ENCODE assay signal across 1 cellular context in the genomic region with DNA sequence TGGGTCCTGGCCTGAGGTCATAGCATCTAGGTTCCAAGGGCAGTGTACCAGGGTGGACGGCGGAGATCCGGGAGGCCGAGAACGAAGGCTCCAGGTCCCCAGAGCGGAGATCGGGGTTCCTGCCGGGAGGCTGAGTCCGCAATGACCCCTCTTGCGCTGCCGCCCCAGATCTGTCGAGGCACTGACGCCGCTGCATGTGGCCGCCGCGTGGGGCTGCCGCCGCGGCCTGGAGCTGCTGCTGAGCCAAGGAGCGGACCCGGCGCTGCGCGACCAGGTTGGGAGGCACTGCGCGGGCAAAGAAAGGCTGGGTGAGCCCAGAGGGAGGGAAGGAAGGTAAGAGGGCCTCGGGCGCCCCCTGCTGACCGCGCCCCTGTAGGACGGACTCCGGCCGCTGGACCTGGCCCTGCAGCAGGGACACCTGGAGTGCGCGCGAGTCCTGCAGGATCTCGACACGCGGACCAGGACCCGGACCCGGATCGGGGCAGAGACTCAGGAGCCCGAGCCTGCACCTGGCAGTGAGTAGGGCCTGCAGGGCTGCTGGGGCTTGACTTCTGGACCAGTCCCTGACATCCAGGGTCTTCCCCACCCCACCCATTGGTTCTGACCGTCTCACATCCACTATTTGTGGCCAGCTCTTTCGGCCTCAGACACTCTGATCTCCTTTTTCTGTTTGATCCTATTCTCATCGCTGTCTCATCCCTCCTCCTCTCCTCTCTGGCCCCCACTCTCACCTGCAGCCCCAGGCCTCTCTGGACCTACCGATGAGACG.
A peak's percentile ranks its signal among the peaks of the same experiment; 100 is the strongest.
TF ChIP-seq lines count a peak whose summit lies in the region.

No MANE protein-coding gene starts in this region.

TF ChIP-seq in K562, 482 proteins besides CTCF, POLR2A, EP300 and RAD21 (continued from another document and continues in another):
- no peak for TF ChIP-seq VEZF1 (CRISPR knock-in tag; IDR thresholded peaks at IDR 0.05)
- no peak for TF ChIP-seq KHSRP (IDR thresholded peaks at IDR 0.05)
- TF ChIP-seq POLR2AphosphoS2 (IDR thresholded peaks at IDR 0.05; ENCODE audit: low read length), result no peak
- no peak for TF ChIP-seq TCF7 (IDR thresholded peaks at IDR 0.05; ENCODE audit: borderline replicate concordance)
- no peak for TF ChIP-seq ZNF134 (CRISPR knock-in tag; conservative IDR thresholded peaks at IDR 0.05)
- TF ChIP-seq POLR2G (IDR thresholded peaks at IDR 0.05; ENCODE audit: low read depth, low read length), result peak; percentile 74
- TF ChIP-seq SMARCA5 (IDR thresholded peaks at IDR 0.05), result no peak
- TF ChIP-seq, protein P1, sequence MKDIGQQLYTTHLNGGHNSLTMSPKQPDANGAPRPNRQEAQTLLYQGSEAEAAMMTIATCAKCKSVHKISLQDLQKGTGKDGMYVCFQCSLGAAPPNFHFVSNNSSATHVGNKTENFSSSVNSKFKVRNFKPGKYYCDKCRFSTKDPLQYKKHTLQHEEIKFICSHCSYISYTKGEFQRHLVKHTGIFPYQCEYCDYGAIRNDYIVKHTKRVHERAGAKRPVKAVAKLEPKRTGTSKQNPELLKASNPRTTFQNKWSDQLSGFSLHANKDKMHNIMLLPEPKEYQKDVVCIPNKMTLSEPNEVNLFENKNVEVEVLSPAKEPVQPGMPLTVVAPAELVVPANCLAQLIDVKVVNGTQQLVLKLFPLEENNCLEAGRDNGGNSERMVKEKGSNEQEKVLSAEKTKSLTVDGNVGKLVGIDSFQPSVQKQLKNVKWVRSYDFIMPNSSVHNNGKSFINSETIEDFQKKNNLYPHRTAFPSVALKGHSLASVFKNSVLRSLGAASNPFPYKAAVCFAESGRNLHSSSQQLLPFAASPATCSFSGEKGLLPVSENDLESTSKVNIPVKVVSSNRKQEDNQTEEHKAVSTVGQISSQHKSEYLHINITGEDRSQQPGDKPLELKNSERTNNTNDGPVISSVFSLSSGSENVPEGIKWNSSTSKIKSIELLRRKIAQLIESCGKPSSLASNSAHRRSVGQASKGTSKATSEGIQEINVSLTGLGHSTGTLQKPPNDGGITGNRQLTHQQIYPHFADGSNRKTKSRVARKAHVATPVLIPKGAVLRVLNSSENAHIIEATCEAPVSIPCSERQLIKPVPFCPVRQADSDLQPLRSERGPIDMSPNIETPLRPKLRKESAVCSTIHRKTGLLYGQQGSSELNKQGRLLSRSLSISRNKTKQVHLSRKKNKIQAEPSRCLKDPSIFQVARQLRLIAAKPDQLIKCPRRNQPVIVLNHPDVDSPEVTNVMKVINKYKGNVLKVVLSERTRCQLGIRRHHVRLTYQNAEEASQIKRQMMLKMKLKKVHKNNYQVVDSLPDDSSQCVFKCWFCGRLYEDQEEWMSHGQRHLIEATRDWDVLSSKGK (CRISPR knock-in tag; IDR thresholded peaks at IDR 0.05), result no peak
- TF ChIP-seq ZNF445 (CRISPR knock-in tag; IDR thresholded peaks at IDR 0.05; ENCODE audit: low read depth), result no peak
- TF ChIP-seq PURB (CRISPR knock-in tag; IDR thresholded peaks at IDR 0.05; ENCODE audit: low read depth), result no peak
- TF ChIP-seq GTF2A2 (tag; IDR thresholded peaks at IDR 0.05), result no peak
- TF ChIP-seq ZC3H4 (CRISPR knock-in tag; IDR thresholded peaks at IDR 0.05; ENCODE audit: borderline replicate concordance), result no peak
- TF ChIP-seq SRF (CRISPR knock-in tag; IDR thresholded peaks at IDR 0.05), result 0 out of 4 replicates have a peak, but pooled peaks of 1 of the 2 experiments have one; percentile 74
- TF ChIP-seq KAT8 (IDR thresholded peaks at IDR 0.05; ENCODE audit: low read depth), result no peak
- TF ChIP-seq EP400 (IDR thresholded peaks at IDR 0.05), result no peak
- TF ChIP-seq BCOR (IDR thresholded peaks at IDR 0.05), result peak; percentile 64
- TF ChIP-seq ZNF143 (CRISPR knock-in tag; IDR thresholded peaks at IDR 0.05), result no peak
- peak; percentile 50 for TF ChIP-seq CREM (IDR thresholded peaks at IDR 0.05; ENCODE audit: low read depth)
- TF ChIP-seq, protein P2, sequence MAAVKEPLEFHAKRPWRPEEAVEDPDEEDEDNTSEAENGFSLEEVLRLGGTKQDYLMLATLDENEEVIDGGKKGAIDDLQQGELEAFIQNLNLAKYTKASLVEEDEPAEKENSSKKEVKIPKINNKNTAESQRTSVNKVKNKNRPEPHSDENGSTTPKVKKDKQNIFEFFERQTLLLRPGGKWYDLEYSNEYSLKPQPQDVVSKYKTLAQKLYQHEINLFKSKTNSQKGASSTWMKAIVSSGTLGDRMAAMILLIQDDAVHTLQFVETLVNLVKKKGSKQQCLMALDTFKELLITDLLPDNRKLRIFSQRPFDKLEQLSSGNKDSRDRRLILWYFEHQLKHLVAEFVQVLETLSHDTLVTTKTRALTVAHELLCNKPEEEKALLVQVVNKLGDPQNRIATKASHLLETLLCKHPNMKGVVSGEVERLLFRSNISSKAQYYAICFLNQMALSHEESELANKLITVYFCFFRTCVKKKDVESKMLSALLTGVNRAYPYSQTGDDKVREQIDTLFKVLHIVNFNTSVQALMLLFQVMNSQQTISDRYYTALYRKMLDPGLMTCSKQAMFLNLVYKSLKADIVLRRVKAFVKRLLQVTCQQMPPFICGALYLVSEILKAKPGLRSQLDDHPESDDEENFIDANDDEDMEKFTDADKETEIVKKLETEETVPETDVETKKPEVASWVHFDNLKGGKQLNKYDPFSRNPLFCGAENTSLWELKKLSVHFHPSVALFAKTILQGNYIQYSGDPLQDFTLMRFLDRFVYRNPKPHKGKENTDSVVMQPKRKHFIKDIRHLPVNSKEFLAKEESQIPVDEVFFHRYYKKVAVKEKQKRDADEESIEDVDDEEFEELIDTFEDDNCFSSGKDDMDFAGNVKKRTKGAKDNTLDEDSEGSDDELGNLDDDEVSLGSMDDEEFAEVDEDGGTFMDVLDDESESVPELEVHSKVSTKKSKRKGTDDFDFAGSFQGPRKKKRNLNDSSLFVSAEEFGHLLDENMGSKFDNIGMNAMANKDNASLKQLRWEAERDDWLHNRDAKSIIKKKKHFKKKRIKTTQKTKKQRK (IDR thresholded peaks at IDR 0.05; ENCODE audit: borderline replicate concordance, low read depth, low read length), result no peak
- no peak for TF ChIP-seq ZNF507 (tag; conservative IDR thresholded peaks at IDR 0.05)
- peak; percentile 82 for TF ChIP-seq ESRRA (IDR thresholded peaks at IDR 0.05; ENCODE audit: borderline replicate concordance, low read depth)
- TF ChIP-seq PRMT5 (CRISPR knock-in tag; IDR thresholded peaks at IDR 0.05), result no peak
- TF ChIP-seq SMARCE1 (IDR thresholded peaks at IDR 0.05), result no peak
- TF ChIP-seq FOXA1 (IDR thresholded peaks at IDR 0.05; ENCODE audit: borderline replicate concordance), result no peak
- TF ChIP-seq, protein P3, sequence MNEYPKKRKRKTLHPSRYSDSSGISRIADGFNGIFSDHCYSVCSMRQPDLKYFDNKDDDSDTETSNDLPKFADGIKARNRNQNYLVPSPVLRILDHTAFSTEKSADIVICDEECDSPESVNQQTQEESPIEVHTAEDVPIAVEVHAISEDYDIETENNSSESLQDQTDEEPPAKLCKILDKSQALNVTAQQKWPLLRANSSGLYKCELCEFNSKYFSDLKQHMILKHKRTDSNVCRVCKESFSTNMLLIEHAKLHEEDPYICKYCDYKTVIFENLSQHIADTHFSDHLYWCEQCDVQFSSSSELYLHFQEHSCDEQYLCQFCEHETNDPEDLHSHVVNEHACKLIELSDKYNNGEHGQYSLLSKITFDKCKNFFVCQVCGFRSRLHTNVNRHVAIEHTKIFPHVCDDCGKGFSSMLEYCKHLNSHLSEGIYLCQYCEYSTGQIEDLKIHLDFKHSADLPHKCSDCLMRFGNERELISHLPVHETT (CRISPR knock-in tag; conservative IDR thresholded peaks at IDR 0.05 in 1 of 2, IDR thresholded peaks at IDR 0.05 in 1 of 2), result no peak
- TF ChIP-seq BRD4 (IDR thresholded peaks at IDR 0.05), result no peak
- TF ChIP-seq ZKSCAN1 (IDR thresholded peaks at IDR 0.05; ENCODE audit: low read depth, low read length), result no peak
- no peak for TF ChIP-seq EGR1 (conservative IDR thresholded peaks at IDR 0.05)
- TF ChIP-seq CBFA2T3 (IDR thresholded peaks at IDR 0.05), result no peak
- no peak for TF ChIP-seq CREB1 (IDR thresholded peaks at IDR 0.05)
- TF ChIP-seq CREB1 (CRISPR knock-in tag; IDR thresholded peaks at IDR 0.05), result 0 out of 2 replicates have a peak, but pooled peaks have one; percentile 44
- no peak for TF ChIP-seq SNAPC5 (CRISPR knock-in tag; IDR thresholded peaks at IDR 0.05)
- no peak for TF ChIP-seq ZC3H8 (IDR thresholded peaks at IDR 0.05)
- no peak for TF ChIP-seq TRIM28 (IDR thresholded peaks at IDR 0.05)
- TF ChIP-seq NFXL1 (CRISPR knock-in tag; IDR thresholded peaks at IDR 0.05), result no peak
- TF ChIP-seq PTRF (tag; IDR thresholded peaks at IDR 0.05), result no peak
- TF ChIP-seq KLF10 (CRISPR knock-in tag; IDR thresholded peaks at IDR 0.05), result no peak
- no peak for TF ChIP-seq TEAD2 (tag; IDR thresholded peaks at IDR 0.05)
- no peak for TF ChIP-seq NR2F6 (CRISPR knock-in tag; IDR thresholded peaks at IDR 0.05)
- no peak for TF ChIP-seq HBP1 (CRISPR knock-in tag; IDR thresholded peaks at IDR 0.05)
- no peak for TF ChIP-seq MTA2 (IDR thresholded peaks at IDR 0.05; ENCODE audit: low read depth)
- TF ChIP-seq ZNF212 (CRISPR knock-in tag; IDR thresholded peaks at IDR 0.05), result no peak
- no peak for TF ChIP-seq RFX7 (CRISPR knock-in tag; IDR thresholded peaks at IDR 0.05)
- TF ChIP-seq ETS2 (tag; IDR thresholded peaks at IDR 0.05; ENCODE audit: borderline replicate concordance, poor library complexity, severe bottlenecking), result no peak
- TF ChIP-seq ZNF232 (CRISPR knock-in tag; IDR thresholded peaks at IDR 0.05), result no peak
- TF ChIP-seq TEAD1 (CRISPR knock-in tag; IDR thresholded peaks at IDR 0.05), result no peak
- TF ChIP-seq PML (IDR thresholded peaks at IDR 0.05; ENCODE audit: low read length), result no peak
- no peak for TF ChIP-seq ZNF609 (CRISPR knock-in tag; IDR thresholded peaks at IDR 0.05; ENCODE audit: borderline replicate concordance)
- TF ChIP-seq, protein P4, sequence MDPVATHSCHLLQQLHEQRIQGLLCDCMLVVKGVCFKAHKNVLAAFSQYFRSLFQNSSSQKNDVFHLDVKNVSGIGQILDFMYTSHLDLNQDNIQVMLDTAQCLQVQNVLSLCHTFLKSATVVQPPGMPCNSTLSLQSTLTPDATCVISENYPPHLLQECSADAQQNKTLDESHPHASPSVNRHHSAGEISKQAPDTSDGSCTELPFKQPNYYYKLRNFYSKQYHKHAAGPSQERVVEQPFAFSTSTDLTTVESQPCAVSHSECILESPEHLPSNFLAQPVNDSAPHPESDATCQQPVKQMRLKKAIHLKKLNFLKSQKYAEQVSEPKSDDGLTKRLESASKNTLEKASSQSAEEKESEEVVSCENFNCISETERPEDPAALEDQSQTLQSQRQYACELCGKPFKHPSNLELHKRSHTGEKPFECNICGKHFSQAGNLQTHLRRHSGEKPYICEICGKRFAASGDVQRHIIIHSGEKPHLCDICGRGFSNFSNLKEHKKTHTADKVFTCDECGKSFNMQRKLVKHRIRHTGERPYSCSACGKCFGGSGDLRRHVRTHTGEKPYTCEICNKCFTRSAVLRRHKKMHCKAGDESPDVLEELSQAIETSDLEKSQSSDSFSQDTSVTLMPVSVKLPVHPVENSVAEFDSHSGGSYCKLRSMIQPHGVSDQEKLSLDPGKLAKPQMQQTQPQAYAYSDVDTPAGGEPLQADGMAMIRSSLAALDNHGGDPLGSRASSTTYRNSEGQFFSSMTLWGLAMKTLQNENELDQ (CRISPR knock-in tag; IDR thresholded peaks at IDR 0.05; ENCODE audit: borderline replicate concordance), result no peak
